ENCODE assay signal across 1 cellular context in genomic region chr3:98536456-98537017, GRCh38.
A peak's percentile ranks its signal among the peaks of the same experiment; 100 is the strongest.
TF ChIP-seq lines count a peak whose summit lies in the region.

No MANE protein-coding gene starts in this region.

TF ChIP-seq in GM12878, 131 proteins besides CTCF, POLR2A, EP300 and RAD21 (continued from another document and continues in another):
- TF ChIP-seq SREBF1 (IDR thresholded peaks at IDR 0.05; ENCODE audit: low read length) (no peak), ZNF622 (IDR thresholded peaks at IDR 0.05) (no peak), E4F1 (IDR thresholded peaks at IDR 0.05; ENCODE audit: borderline replicate concordance, partially characterized antibody) (no peak), ZBTB33 (IDR thresholded peaks at IDR 0.05) (no peak), HDAC6 (IDR thresholded peaks at IDR 0.05; ENCODE audit: unreplicated experiment) (peak; percentile 48), SMC3 (IDR thresholded peaks at IDR 0.05; ENCODE audit: borderline replicate concordance, low read length) (peak; percentile 19; the same call in 1 of the 2 replicates), ZZZ3 (IDR thresholded peaks at IDR 0.05; ENCODE audit: control insufficient read depth, insufficient read length, low read depth) (no peak), TARDBP (IDR thresholded peaks at IDR 0.05; ENCODE audit: borderline replicate concordance) (peak; percentile 68; the same call in 1 of the 2 replicates), RELA (IDR thresholded peaks at IDR 0.05; ENCODE audit: borderline replicate concordance, partially characterized antibody) (no peak), IKZF2 (IDR thresholded peaks at IDR 0.05) (peak; percentile 82 to 84; a peak in 3 of 4 replicates), IKZF1 (conservative IDR thresholded peaks at IDR 0.05) (peak; percentile 84), NR2C1 (IDR thresholded peaks at IDR 0.05) (no peak), YY1 (IDR thresholded peaks at IDR 0.05; ENCODE audit: low read depth, low read length) (peak; percentile 70), WRNIP1 (IDR thresholded peaks at IDR 0.05; ENCODE audit: borderline replicate concordance, low read depth, low read length) (no peak), E2F8 (IDR thresholded peaks at IDR 0.05; ENCODE audit: low read depth, partially characterized antibody) (no peak), SIX5 (IDR thresholded peaks at IDR 0.05; ENCODE audit: low read depth, low read length, severe bottlenecking) (peak; percentile 3), BCLAF1 (IDR thresholded peaks at IDR 0.05) (no peak), SIN3A (IDR thresholded peaks at IDR 0.05; ENCODE audit: low read depth, low read length) (no peak), RAD51 (IDR thresholded peaks at IDR 0.05) (peak; percentile 60), E2F4 (IDR thresholded peaks at IDR 0.05; ENCODE audit: low read depth, low read length) (no peak), SMARCA5 (IDR thresholded peaks at IDR 0.05) (no peak), FOXK2 (IDR thresholded peaks at IDR 0.05) (no peak), USF2 (IDR thresholded peaks at IDR 0.05; ENCODE audit: borderline replicate concordance, low read depth, low read length) (no peak), ASH2L (IDR thresholded peaks at IDR 0.05; ENCODE audit: borderline replicate concordance, low read depth) (no peak), LARP7 (IDR thresholded peaks at IDR 0.05) (no peak), ZNF274 (IDR thresholded peaks at IDR 0.05; ENCODE audit: insufficient read depth, insufficient read length) (no peak), MLLT1 (IDR thresholded peaks at IDR 0.05) (peak; percentile 91; the same call in 1 of the 2 replicates), TCF3 (IDR thresholded peaks at IDR 0.05; ENCODE audit: borderline replicate concordance, insufficient read depth, low read depth, low read length) (peak; percentile 88), PML (IDR thresholded peaks at IDR 0.05; ENCODE audit: low read length) (peak; percentile 99), BRCA1 (IDR thresholded peaks at IDR 0.05; ENCODE audit: low read depth, low read length) (no peak), ZNF217 (IDR thresholded peaks at IDR 0.05) (peak; percentile 98), RELB (IDR thresholded peaks at IDR 0.05; ENCODE audit: low read depth) (peak; percentile 85; the same call in 1 of the 2 replicates), NRF1 (conservative IDR thresholded peaks at IDR 0.05; ENCODE audit: low read depth, low read length) (no peak), CEBPZ (IDR thresholded peaks at IDR 0.05; ENCODE audit: low read depth, low read length) (no peak), RFX5 (IDR thresholded peaks at IDR 0.05; ENCODE audit: low read depth, low read length) (no peak), HSF1 (IDR thresholded peaks at IDR 0.05; ENCODE audit: low read depth, low read length) (no peak), ZNF24 (IDR thresholded peaks at IDR 0.05) (peak; percentile 84), FOXM1 (IDR thresholded peaks at IDR 0.05; ENCODE audit: low read depth, low read length) (peak; percentile 100), STAT3 (IDR thresholded peaks at IDR 0.05; ENCODE audit: low read depth, low read length) (peak; percentile 92)
